Comparison of ENCODE assay signal across 18 cellular contexts in genomic region chr6:129353067-129353466, GRCh38.
DNase-seq lines count a peak whose midpoint lies in the region; ATAC-seq, FAIRE-seq and TF ChIP-seq lines count a peak whose summit lies in the region.
"Had no signal": no experiment of that assay in that cellular context is flagged by ENCODE, and none has a peak within 500 bp of the region (broad histone marks: within the 10 kb centered on the region; RNA-seq: fewer than 3 reads in every experiment).

No MANE protein-coding gene starts in this region.

- no peaks in the 10 kb centered on the region for H3K79me2 ChIP-seq in keratinocyte (ENCODE audit: control insufficient read depth, insufficient read depth, low read length)

- DNase-seq in M059J (ENCODE audit: low read depth) (peak; percentile 24), dermis blood vessel endothelial cell (peak; percentile 91), keratinocyte (ENCODE audit: low read depth, low spot score) (peak; percentile 1), renal cortical epithelial cell (ENCODE audit: low read depth) (peak; percentile 53), NCI-H524 treated with DMSO at 0.1 percent for 48 hours (lab: John Stamatoyannopoulos, UW) (no peak), T-helper 2 cell (no peak)
- no peak for DNase-seq in stimulated activated CD4-positive, alpha-beta T cell treated with anti-CD3 and anti-CD28 coated beads, Interleukin-4, amount 100 ng/mL, for 4 hours
- DNase-seq: activated CD4-positive, alpha-beta T cell treated with anti-CD3 and anti-CD28 coated beads, Interleukin-2, amount 10 ng/mL, durations not matched to agents 24 days and 14 days; CD8-positive, alpha-beta T cell; mesenchymal stem cell; NCI-H1930; retina had no signal

- no peak for TF ChIP-seq CTCF in keratinocyte (optimal IDR thresholded peaks at IDR 0.05 in 1 of 3, IDR thresholded peaks at IDR 0.05 in 1 of 3, conservative IDR thresholded peaks at IDR 0.05 in 1 of 3; ENCODE audit: extremely low read depth in 1 of 3, insufficient read depth in 2 of 3, low read length in 3 of 3)

- no peak overlapping the region for H3K27ac ChIP-seq in keratinocyte (ENCODE audit: control insufficient read depth, insufficient read depth, low read length)
- H3K27ac ChIP-seq: ascending aorta, SK-N-MC had no signal

- no peaks in the 10 kb centered on the region for H3K9me1 ChIP-seq in keratinocyte (ENCODE audit: control insufficient read depth, extremely low read depth, insufficient read depth, low read length)

- H3K4me1 ChIP-seq in keratinocyte (ENCODE audit: control insufficient read depth, extremely low read depth, insufficient read depth, low read length): peaks cover 11% of the 10 kb centered on the region
- H3K4me1 ChIP-seq: ascending aorta had no signal

- no peaks in the 10 kb centered on the region for H3K36me3 ChIP-seq in keratinocyte (ENCODE audit: control insufficient read depth in 2 of 2, extremely low read depth in 1 of 2, insufficient read depth in 2 of 2, low read length in 2 of 2)
- H3K36me3 ChIP-seq: ascending aorta had no signal

- H4K20me1 ChIP-seq in keratinocyte (ENCODE audit: control insufficient read depth, extremely low read depth, insufficient read depth, low read length): no peaks in the 10 kb centered on the region

- H2AFZ ChIP-seq in keratinocyte (ENCODE audit: control insufficient read depth, low read length): no peak overlapping the region

- no peak for ATAC-seq in GM19035 (IDR thresholded peaks at IDR 0.05; ENCODE audit: unreplicated experiment)
- ATAC-seq: CD8-positive, alpha-beta T cell; natural killer cell treated with Interleukin-12 subunit alpha and Interleukin-12 subunit beta and Interleukin-15 and Interleukin-18, amount 100 ng/mL, for 72 hours had no signal

- FAIRE-seq in keratinocyte (lab: Jason Lieb, UNC): peak; percentile 82
- FAIRE-seq: colon, HTR-8/SVneo had no signal

- no peak overlapping the region for H3K4me3 ChIP-seq in keratinocyte (ENCODE audit: control insufficient read depth in 2 of 3, extremely low read depth in 1 of 3, insufficient read depth in 2 of 3, low read depth in 1 of 3, low read length in 3 of 3)
- H3K4me3 ChIP-seq: ascending aorta, SK-N-MC had no signal

- H3K9me3 ChIP-seq in keratinocyte (ENCODE audit: control insufficient read depth, low read depth, low read length): no peaks in the 10 kb centered on the region
- H3K9me3 ChIP-seq: ascending aorta had no signal

- no peaks in the 10 kb centered on the region for H3K27me3 ChIP-seq in keratinocyte (ENCODE audit: control insufficient read depth, extremely low read depth, insufficient read depth, low read length)
- H3K27me3 ChIP-seq: ascending aorta had no signal

- peak overlapping the region; percentile 43 for H3K4me2 ChIP-seq in keratinocyte (ENCODE audit: control insufficient read depth, extremely low read depth, insufficient read depth, low read depth, low read length)

- dilution Hi-C loops in keratinocyte (cut with MboI; ENCODE audit: extremely low pct_ligation_motif_present, low sequenced_read_pairs): no loop called here

- H3K9ac ChIP-seq in keratinocyte (ENCODE audit: control insufficient read depth, extremely low read depth, insufficient read depth, low read length): no peak overlapping the region

Comparison
In these comparisons a context has a peak if more than half of its experiments do, and no peak if none do; other contexts are left out.
1. DNase-seq: peak in M059J (single experiment), dermis blood vessel endothelial cell (single experiment), keratinocyte (single experiment) and renal cortical epithelial cell (single experiment); none in NCI-H524 treated with DMSO at 0.1 percent for 48 hours (single experiment), T-helper 2 cell (0 of 5) and stimulated activated CD4-positive, alpha-beta T cell treated with anti-CD3 and anti-CD28 coated beads, Interleukin-4, amount 100 ng/mL, for 4 hours (0 of 2).